9 cellular contexts compared by ENCODE assay signal in genomic region chr20:10848810-10849370, GRCh38.
DNase-seq lines count a peak whose midpoint lies in the region; ATAC-seq and FAIRE-seq lines count a peak whose summit lies in the region.
"Had no signal": no experiment of that assay in that cellular context is flagged by ENCODE, and none has a peak within 500 bp of the region (broad histone marks: within the 10 kb centered on the region; RNA-seq: fewer than 3 reads in every experiment).

No MANE protein-coding gene starts in this region.

- ATAC-seq in HG02642 (IDR thresholded peaks at IDR 0.05; ENCODE audit: poor library complexity, unreplicated experiment), result no peak
- no peak for ATAC-seq in left lobe of liver

- no peak overlapping the region for H3K4me2 ChIP-seq in neuronal stem cell (ENCODE audit: insufficient read depth, low read length, poor library complexity, severe bottlenecking)

- WGBS in neuronal stem cell (ENCODE audit: extremely low coverage in 2 of 2, insufficient read length in 2 of 2, insufficient replicate concordance in 1 of 2), 2 donors, result no CpG with 5 or more reads among the region's 6 CpGs

- no peaks in the 10 kb centered on the region for H3K36me3 ChIP-seq in neuronal stem cell (replicated peaks in 1 of 2; ENCODE audit: control insufficient read depth in 2 of 2, insufficient read depth in 2 of 2, low read length in 2 of 2)

- no peak overlapping the region for H4K8ac ChIP-seq in neuronal stem cell (ENCODE audit: low read depth, low read length)

- no peak overlapping the region for H2AK5ac ChIP-seq in neuronal stem cell (ENCODE audit: low read depth, low read length)

- no peak overlapping the region for H3K23ac ChIP-seq in neuronal stem cell (ENCODE audit: low read depth, low read length, poor library complexity)

- H3K4ac ChIP-seq in neuronal stem cell (ENCODE audit: low read length), result no peak overlapping the region

- H3K27ac ChIP-seq in neuronal stem cell (replicated peaks; ENCODE audit: low read length), result no peak overlapping the region

- no peak overlapping the region for H3K14ac ChIP-seq in neuronal stem cell (ENCODE audit: low read length)

- no peaks in the 10 kb centered on the region for H3K9me3 ChIP-seq in neuronal stem cell (replicated peaks in 1 of 2; ENCODE audit: control insufficient read depth in 2 of 2, insufficient read depth in 1 of 2, low read depth in 1 of 2, low read length in 2 of 2)

- H2AFZ ChIP-seq in neuronal stem cell (ENCODE audit: low read length), result peak overlapping the region; percentile 14

- H3K4me1 ChIP-seq in neuronal stem cell (ENCODE audit: control insufficient read depth in 2 of 2, insufficient read depth in 1 of 2, low read depth in 1 of 2, low read length in 2 of 2), result peaks cover 0 to 9% of the 10 kb centered on the region in 2 donors

- H4K91ac ChIP-seq in neuronal stem cell (ENCODE audit: low read depth, low read length, poor library complexity), result no peak overlapping the region

- no peak overlapping the region for H2BK15ac ChIP-seq in neuronal stem cell (ENCODE audit: low read length)

- no peaks in the 10 kb centered on the region for H3K79me1 ChIP-seq in neuronal stem cell (ENCODE audit: low read depth, low read length)

- H2BK120ac ChIP-seq in neuronal stem cell (ENCODE audit: low read depth, low read length), result no peak overlapping the region

- no peak overlapping the region for H2BK12ac ChIP-seq in neuronal stem cell (ENCODE audit: low read length)

- H3K4me3 ChIP-seq in neuronal stem cell (ENCODE audit: low read length in 2 of 2), result no peak overlapping the region

- FAIRE-seq in endometrium (lab: Jason Lieb, UNC), result peak; percentile 15

- peak; percentile 89 for DNase-seq in DMS53 (lab: John Stamatoyannopoulos, UW)
- DNase-seq in LoVo (ENCODE audit: low spot score), result peak; percentile 80
- peak; percentile 24 for DNase-seq in neuronal stem cell (ENCODE audit: low spot score)
- no peak for DNase-seq in left lobe of liver (ENCODE audit: low spot score)
- no peak for DNase-seq in stimulated activated CD4-positive, alpha-beta T cell treated with anti-CD3 and anti-CD28 coated beads, Interleukin-4, amount 100 ng/mL, for 1 hour
- no peak for DNase-seq in retina
- DNase-seq: NCI-H1417 had no signal

- H3K27me3 ChIP-seq in neuronal stem cell (ENCODE audit: control insufficient read depth in 3 of 3, insufficient read depth in 3 of 3, low read depth in 1 of 3, low read length in 3 of 3), result no peaks in the 10 kb centered on the region

- no peak overlapping the region for H2BK5ac ChIP-seq in neuronal stem cell (ENCODE audit: low read length)

- H3K9ac ChIP-seq in neuronal stem cell (ENCODE audit: low read depth, low read length, poor library complexity), result no peak overlapping the region

- H3K18ac ChIP-seq in neuronal stem cell (ENCODE audit: low read length), result no peak overlapping the region

Comparison
In these comparisons a context has a peak if more than half of its experiments do, and no peak if none do; other contexts are left out.
1. DNase-seq: peak in DMS53 (single experiment), LoVo (single experiment) and neuronal stem cell (single experiment); none in left lobe of liver (single experiment), stimulated activated CD4-positive, alpha-beta T cell treated with anti-CD3 and anti-CD28 coated beads, Interleukin-4, amount 100 ng/mL, for 1 hour (single experiment) and retina (single experiment).